In the genomic region with DNA sequence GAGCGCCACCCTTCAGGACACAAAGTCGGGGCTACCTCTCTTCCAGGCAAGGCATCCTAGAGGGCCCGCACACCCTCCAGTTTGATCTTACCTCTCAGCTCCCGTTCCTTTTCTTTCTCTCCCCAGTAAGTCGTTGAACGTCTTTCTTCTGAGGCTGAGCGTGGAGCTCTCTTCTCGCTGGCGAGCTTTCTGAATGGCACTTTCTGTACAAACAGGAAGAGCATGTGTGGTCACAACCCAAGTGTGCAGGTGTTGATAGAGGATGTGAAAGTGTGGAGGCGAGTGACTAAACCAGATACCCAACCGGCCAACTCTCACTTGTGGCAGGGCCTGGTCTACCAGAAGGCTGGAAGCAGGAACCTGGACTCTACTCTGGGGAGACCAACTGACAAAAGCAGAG, we compare ENCODE assay signal across 9 cellular contexts. TPM values are rescaled to one million over a fixed set of nuclear protein-coding genes. Genes with fewer than 3 reads are reported as not detected.
DNase-seq lines count a peak whose midpoint lies in the region; ATAC-seq, FAIRE-seq and TF ChIP-seq lines count a peak whose summit lies in the region.
"Had no signal": no experiment of that assay in that cellular context is flagged by ENCODE, and none has a peak within 500 bp of the region (broad histone marks: within the 10 kb centered on the region; RNA-seq: fewer than 3 reads in every experiment).

A gene with protein sequence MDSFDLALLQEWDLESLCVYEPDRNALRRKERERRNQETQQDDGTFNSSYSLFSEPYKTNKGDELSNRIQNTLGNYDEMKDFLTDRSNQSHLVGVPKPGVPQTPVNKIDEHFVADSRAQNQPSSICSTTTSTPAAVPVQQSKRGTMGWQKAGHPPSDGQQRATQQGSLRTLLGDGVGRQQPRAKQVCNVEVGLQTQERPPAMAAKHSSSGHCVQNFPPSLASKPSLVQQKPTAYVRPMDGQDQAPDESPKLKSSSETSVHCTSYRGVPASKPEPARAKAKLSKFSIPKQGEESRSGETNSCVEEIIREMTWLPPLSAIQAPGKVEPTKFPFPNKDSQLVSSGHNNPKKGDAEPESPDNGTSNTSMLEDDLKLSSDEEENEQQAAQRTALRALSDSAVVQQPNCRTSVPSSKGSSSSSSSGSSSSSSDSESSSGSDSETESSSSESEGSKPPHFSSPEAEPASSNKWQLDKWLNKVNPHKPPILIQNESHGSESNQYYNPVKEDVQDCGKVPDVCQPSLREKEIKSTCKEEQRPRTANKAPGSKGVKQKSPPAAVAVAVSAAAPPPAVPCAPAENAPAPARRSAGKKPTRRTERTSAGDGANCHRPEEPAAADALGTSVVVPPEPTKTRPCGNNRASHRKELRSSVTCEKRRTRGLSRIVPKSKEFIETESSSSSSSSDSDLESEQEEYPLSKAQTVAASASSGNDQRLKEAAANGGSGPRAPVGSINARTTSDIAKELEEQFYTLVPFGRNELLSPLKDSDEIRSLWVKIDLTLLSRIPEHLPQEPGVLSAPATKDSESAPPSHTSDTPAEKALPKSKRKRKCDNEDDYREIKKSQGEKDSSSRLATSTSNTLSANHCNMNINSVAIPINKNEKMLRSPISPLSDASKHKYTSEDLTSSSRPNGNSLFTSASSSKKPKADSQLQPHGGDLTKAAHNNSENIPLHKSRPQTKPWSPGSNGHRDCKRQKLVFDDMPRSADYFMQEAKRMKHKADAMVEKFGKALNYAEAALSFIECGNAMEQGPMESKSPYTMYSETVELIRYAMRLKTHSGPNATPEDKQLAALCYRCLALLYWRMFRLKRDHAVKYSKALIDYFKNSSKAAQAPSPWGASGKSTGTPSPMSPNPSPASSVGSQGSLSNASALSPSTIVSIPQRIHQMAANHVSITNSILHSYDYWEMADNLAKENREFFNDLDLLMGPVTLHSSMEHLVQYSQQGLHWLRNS (N-terminal part only) (minus strand): TSS at position 198 of the 400 bp plus-strand sequence. CDS start 38,136 bp downstream, outside the sequence.

- ATAC-seq in HG02798 (IDR thresholded peaks at IDR 0.05; ENCODE audit: poor library complexity, unreplicated experiment) = peak; percentile 94

- FAIRE-seq in GM18507 (lab: Jason Lieb, UNC) (peak; percentile 92), D721Med (lab: Jason Lieb, UNC) (no peak)

- DNase-seq in GM18507 (ENCODE audit: extremely low spot score, insufficient read length, low read depth) = peak; percentile 55
- DNase-seq in Peyer's patch = peak in 2 of 3 donors; percentile 87 to 89
- no peak for DNase-seq in cerebellum (ENCODE audit: low spot score)
- DNase-seq in stimulated activated CD8-positive, alpha-beta memory T cell treated with anti-CD3 and anti-CD28 coated beads, Interleukin-4, amount 100 ng/mL, for 48 hours = peak; percentile 70
- DNase-seq in D721Med (ENCODE audit: insufficient read length, low spot score) = no peak
- DNase-seq in NCI-H2227 treated with DMSO at 0.1 percent for 48 hours (lab: John Stamatoyannopoulos, UW) = no peak
- no peak for DNase-seq in NCI-H69 (lab: John Stamatoyannopoulos, UW)

- no peaks in the 10 kb centered on the region for H3K9me3 ChIP-seq in Peyer's patch

- no peak for TF ChIP-seq CTCF in Peyer's patch (IDR thresholded peaks at IDR 0.05)
- no peak for TF ChIP-seq CTCF in D721Med (IDR thresholded peaks at IDR 0.05; ENCODE audit: insufficient read depth, missing control alignments)

- H3K27ac ChIP-seq in Peyer's patch = peak within 1 kb of the TSS in 2 of 4 donors; percentile 79 to 81
- H3K27ac ChIP-seq: epithelial cell of prostate had no signal

- no peaks in the 10 kb centered on the region for H3K27me3 ChIP-seq in Peyer's patch

- peak within 1 kb of the TSS in 2 of 4 donors; percentile 44 to 48 for H3K4me3 ChIP-seq in Peyer's patch

- H3K36me3 ChIP-seq in Peyer's patch = no peaks in the 10 kb centered on the region

- peaks cover 0 to 3% (median 0%) of the 10 kb centered on the region in 4 donors for H3K4me1 ChIP-seq in Peyer's patch

- TF ChIP-seq POLR2A in Peyer's patch (IDR thresholded peaks at IDR 0.05) = no peak

RNA-seq across cellular contexts. Expression of the gene that starts here (rescaled TPM):
- total RNA-seq in Peyer's patch (100 to 1,000 TPM in 1 of 4 donors, 10 to 100 TPM in 2, 1 to 10 TPM in 1; 5.3 to 216 (median 12.5) TPM), cerebellum (69.8 TPM)

Comparison
In these comparisons a context has a peak if more than half of its experiments do, and no peak if none do; other contexts are left out.
1. DNase-seq: peak in GM18507 (single experiment), Peyer's patch (2 of 3) and stimulated activated CD8-positive, alpha-beta memory T cell treated with anti-CD3 and anti-CD28 coated beads, Interleukin-4, amount 100 ng/mL, for 48 hours (single experiment); none in cerebellum (single experiment), D721Med (single experiment), NCI-H2227 treated with DMSO at 0.1 percent for 48 hours (single experiment) and NCI-H69 (single experiment).